ENCODE assay signal across 24 cellular contexts in genomic region chr4:185835336-185835735, GRCh38. TPM values are rescaled to one million over a fixed set of nuclear protein-coding genes. Genes with fewer than 3 reads are reported as not detected.
"Had no signal": no experiment of that assay in that cellular context is flagged by ENCODE, and none has a peak within 500 bp of the region (broad histone marks: within the 10 kb centered on the region; RNA-seq: fewer than 3 reads in every experiment).

No MANE protein-coding gene starts in this region.

- H3K4me3 Mint-ChIP-seq: activated CD4-positive, alpha-beta memory T cell treated with anti-CD3 and anti-CD28 coated beads, Interleukin-2, amount 10 ng/mL, durations not matched to agents 7 days and 5 days; activated CD4-positive, alpha-beta T cell treated with anti-CD3 and anti-CD28 coated beads, Interleukin-2, amount 10 ng/mL, durations not matched to agents 7 days and 5 days; activated naive CD4-positive, alpha-beta T cell treated with anti-CD3 and anti-CD28 coated beads, Interleukin-2, amount 10 ng/mL, durations not matched to agents 7 days and 5 days; activated T-cell treated with anti-CD3 and anti-CD28 coated beads, Interleukin-2, amount 50 U/mL, for 24 hours; central memory CD8-positive, alpha-beta T cell; mesothelial cell of epicardium; naive B cell; nephron progenitor cell; T-helper 1 cell treated with Interleukin-12 subunit alpha and Interleukin-12 subunit beta and Interleukin-4 antibody, amounts not matched to agents 30 μg/mL and 1 μg/mL, for 36 hours had no signal

- H3K27me3 ChIP-seq: esophagus muscularis mucosa, foreskin keratinocyte, pancreas, spleen, tibial nerve had no signal

- H3K9me3 ChIP-seq: esophagus muscularis mucosa, pancreas, prostate gland, spleen, tibial nerve had no signal

- H3K36me3 Mint-ChIP-seq: activated naive CD4-positive, alpha-beta T cell treated with anti-CD3 and anti-CD28 coated beads, Interleukin-2, amount 10 ng/mL, durations not matched to agents 7 days and 5 days; mesothelial cell of epicardium; naive B cell had no signal

- H3K4me3 ChIP-seq: esophagus muscularis mucosa, pancreas, prostate gland, spleen, tibial nerve had no signal

- H3K9me3 Mint-ChIP-seq: activated CD4-positive, alpha-beta memory T cell treated with anti-CD3 and anti-CD28 coated beads, Interleukin-2, amount 10 ng/mL, durations not matched to agents 7 days and 5 days; activated CD4-positive, alpha-beta T cell treated with anti-CD3 and anti-CD28 coated beads, Interleukin-2, amount 10 ng/mL, durations not matched to agents 7 days and 5 days; activated naive CD4-positive, alpha-beta T cell treated with anti-CD3 and anti-CD28 coated beads, Interleukin-2, amount 10 ng/mL, durations not matched to agents 7 days and 5 days; activated T-cell treated with anti-CD3 and anti-CD28 coated beads, Interleukin-2, amount 50 U/mL, for 24 hours; central memory CD8-positive, alpha-beta T cell; nephron progenitor cell; T-helper 1 cell treated with Interleukin-12 subunit alpha and Interleukin-12 subunit beta and Interleukin-4 antibody, amounts not matched to agents 30 μg/mL and 1 μg/mL, for 36 hours had no signal

- DNase-seq: activated CD4-positive, alpha-beta memory T cell treated with anti-CD3 and anti-CD28 coated beads, Interleukin-2, amount 10 ng/mL, durations not matched to agents 7 days and 5 days; activated CD4-positive, alpha-beta T cell treated with anti-CD3 and anti-CD28 coated beads for 1 hour; activated CD4-positive, alpha-beta T cell treated with anti-CD3 and anti-CD28 coated beads, Interleukin-2, amount 10 ng/mL, durations not matched to agents 7 days and 5 days; activated CD8-positive, alpha-beta memory T cell treated with anti-CD3 and anti-CD28 coated beads, Interleukin-2, amount 50 U/mL, for 48 hours; activated gamma-delta T cell; activated naive CD4-positive, alpha-beta T cell treated with anti-CD3 and anti-CD28 coated beads, Interleukin-2, amount 10 ng/mL, durations not matched to agents 7 days and 5 days; activated T-cell treated with anti-CD3 and anti-CD28 coated beads, Interleukin-2, amount 50 U/mL, for 24 hours; amniotic stem cell; dermis blood vessel endothelial cell; effector CD4-positive, alpha-beta T cell; foreskin keratinocyte; islet precursor cell; naive B cell; nephron progenitor cell; pancreas; spleen; stimulated activated naive CD4-positive, alpha-beta T cell treated with Interleukin-2 at 50 U/mL for 16 hours; T-helper 9 cell had no signal

- H3K27me3 Mint-ChIP-seq: activated CD4-positive, alpha-beta memory T cell treated with anti-CD3 and anti-CD28 coated beads, Interleukin-2, amount 10 ng/mL, durations not matched to agents 7 days and 5 days; activated naive CD4-positive, alpha-beta T cell treated with anti-CD3 and anti-CD28 coated beads, Interleukin-2, amount 10 ng/mL, durations not matched to agents 7 days and 5 days; activated T-cell treated with anti-CD3 and anti-CD28 coated beads, Interleukin-2, amount 50 U/mL, for 24 hours had no signal

- H3K36me3 ChIP-seq: esophagus muscularis mucosa, pancreas, prostate gland, spleen, tibial nerve had no signal

- H3K27ac Mint-ChIP-seq: activated CD4-positive, alpha-beta memory T cell treated with anti-CD3 and anti-CD28 coated beads, Interleukin-2, amount 10 ng/mL, durations not matched to agents 7 days and 5 days; activated CD4-positive, alpha-beta T cell treated with anti-CD3 and anti-CD28 coated beads, Interleukin-2, amount 10 ng/mL, durations not matched to agents 7 days and 5 days; activated naive CD4-positive, alpha-beta T cell treated with anti-CD3 and anti-CD28 coated beads, Interleukin-2, amount 10 ng/mL, durations not matched to agents 7 days and 5 days; activated T-cell treated with anti-CD3 and anti-CD28 coated beads, Interleukin-2, amount 50 U/mL, for 24 hours; mesothelial cell of epicardium; T-helper 1 cell treated with Interleukin-12 subunit alpha and Interleukin-12 subunit beta and Interleukin-4 antibody, amounts not matched to agents 30 μg/mL and 1 μg/mL, for 36 hours had no signal

- ATAC-seq: foreskin keratinocyte had no signal

- H3K4me1 Mint-ChIP-seq: activated CD4-positive, alpha-beta memory T cell treated with anti-CD3 and anti-CD28 coated beads, Interleukin-2, amount 10 ng/mL, durations not matched to agents 7 days and 5 days; activated CD4-positive, alpha-beta T cell treated with anti-CD3 and anti-CD28 coated beads, Interleukin-2, amount 10 ng/mL, durations not matched to agents 7 days and 5 days; activated naive CD4-positive, alpha-beta T cell treated with anti-CD3 and anti-CD28 coated beads, Interleukin-2, amount 10 ng/mL, durations not matched to agents 7 days and 5 days; central memory CD8-positive, alpha-beta T cell; naive B cell had no signal

- H3K27ac ChIP-seq: foreskin keratinocyte, prostate gland, tibial nerve had no signal

RNA-seq across cellular contexts. Expression of gene SORBS2, which starts 23.3 kb away (rescaled TPM):
- total RNA-seq: activated CD4-positive, alpha-beta memory T cell treated with anti-CD3 and anti-CD28 coated beads, Interleukin-2, amount 10 ng/mL, durations not matched to agents 7 days and 5 days; activated CD4-positive, alpha-beta T cell treated with anti-CD3 and anti-CD28 coated beads, Interleukin-2, amount 10 ng/mL, durations not matched to agents 7 days and 5 days had no signal
